In the genomic region with DNA sequence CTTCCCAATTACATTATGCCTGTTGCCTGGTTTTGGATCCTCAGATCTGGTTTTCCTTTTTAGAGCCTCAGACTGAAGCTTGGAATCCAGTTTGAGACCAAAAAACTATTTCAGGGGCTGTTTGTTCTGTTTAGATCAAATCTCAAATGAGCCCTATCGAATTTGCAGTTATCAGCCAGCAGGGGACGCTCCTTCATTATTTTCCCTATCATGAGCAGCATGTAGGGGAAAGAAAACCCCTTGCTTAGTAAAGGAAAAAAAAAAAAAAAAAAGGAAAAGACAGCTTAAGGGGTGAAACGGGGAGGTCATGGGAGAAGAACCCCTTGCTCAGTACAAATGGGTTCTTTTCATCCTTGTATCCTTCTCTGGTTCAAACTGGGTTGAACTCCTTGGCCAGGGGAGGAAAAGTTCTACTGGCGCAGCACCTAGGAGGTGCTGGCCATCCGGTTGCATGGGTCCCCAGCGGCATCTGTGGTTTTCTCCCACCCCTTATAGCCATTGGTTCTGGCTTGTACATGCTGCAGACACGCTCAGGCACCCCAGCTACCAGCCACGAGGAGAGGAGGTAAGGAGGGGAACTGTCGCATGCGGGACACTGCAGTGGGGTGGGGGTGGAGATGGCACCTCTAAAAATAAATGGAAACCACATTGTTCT, we compare ENCODE assay signal across 10 cellular contexts.
DNase-seq lines count a peak whose midpoint lies in the region; ATAC-seq and TF ChIP-seq lines count a peak whose summit lies in the region.
"Had no signal": no experiment of that assay in that cellular context is flagged by ENCODE, and none has a peak within 500 bp of the region (broad histone marks: within the 10 kb centered on the region; RNA-seq: fewer than 3 reads in every experiment).

No MANE protein-coding gene starts in this region.

- H3K27me3 ChIP-seq in DND-41 (ENCODE audit: insufficient read depth, low read length, poor library complexity): no peaks in the 10 kb centered on the region
- no peaks in the 10 kb centered on the region for H3K27me3 ChIP-seq in SU-DHL-6 (ENCODE audit: low read length)
- H3K27me3 ChIP-seq in body of pancreas: no peaks in the 10 kb centered on the region

- H3K36me3 ChIP-seq in DND-41 (ENCODE audit: insufficient read depth, low read length) (no peaks in the 10 kb centered on the region), SU-DHL-6 (ENCODE audit: low read length) (no peaks in the 10 kb centered on the region), body of pancreas (replicated peaks in 1 of 2; ENCODE audit: insufficient read depth in 1 of 2, low read depth in 2 of 2) (no peaks in the 10 kb centered on the region)

- TF ChIP-seq CTCF in DND-41 (IDR thresholded peaks at IDR 0.05; ENCODE audit: borderline replicate concordance, extremely low read depth, low read length, poor library complexity, severe bottlenecking) (peak; percentile 36), SU-DHL-6 (IDR thresholded peaks at IDR 0.05; ENCODE audit: insufficient read depth, low read length, poor library complexity, severe bottlenecking) (peak; percentile 55), body of pancreas (IDR thresholded peaks at IDR 0.05) (no peak)

- H3K9me3 ChIP-seq in DND-41 (ENCODE audit: insufficient read depth, low read length, severe bottlenecking) (no peaks in the 10 kb centered on the region), SU-DHL-6 (ENCODE audit: insufficient read depth, low read length) (no peaks in the 10 kb centered on the region), body of pancreas (no peaks in the 10 kb centered on the region)

- H3K4me2 ChIP-seq in DND-41 (ENCODE audit: insufficient read depth, low read length): no peak overlapping the region
- no peak overlapping the region for H3K4me2 ChIP-seq in SU-DHL-6 (ENCODE audit: low read depth, low read length, poor library complexity, severe bottlenecking)

- no peaks in the 10 kb centered on the region for H3F3A ChIP-seq in SU-DHL-6 (ENCODE audit: insufficient read depth)

- no peak for DNase-seq in DND-41
- DNase-seq in iris pigment epithelial cell (ENCODE audit: low read depth): peak; percentile 33
- no peak for DNase-seq in substantia nigra (lab: John Stamatoyannopoulos, UW)
- DNase-seq in germinal center (ENCODE audit: low spot score): no peak
- no peak for DNase-seq in stimulated activated CD4-positive, alpha-beta T cell treated with anti-CD3 and anti-CD28 coated beads, Interleukin-12 subunit alpha, Interleukin-12 subunit beta, amount 100 ng/mL, for 4 hours
- no peak for DNase-seq in body of pancreas
- DNase-seq: activated CD8-positive, alpha-beta T cell treated with anti-CD3 and anti-CD28 coated beads, Interleukin-2, amount 10 ng/mL, durations not matched to agents 7 days and 5 days; NCI-H524 treated with DMSO at 0.1 percent for 48 hours had no signal

- no peaks in the 10 kb centered on the region for H3K9me2 ChIP-seq in SU-DHL-6 (replicated peaks; ENCODE audit: insufficient read depth, low read length)

- H3K27ac ChIP-seq in DND-41 (ENCODE audit: low read length) (no peak overlapping the region), SU-DHL-6 (ENCODE audit: low read depth, low read length) (no peak overlapping the region), substantia nigra (ENCODE audit: low read depth, low read length, poor library complexity, severe bottlenecking) (no peak overlapping the region), body of pancreas (no peak overlapping the region)

- H3K4me3 ChIP-seq in DND-41 (ENCODE audit: low read depth in 1 of 2, low read length in 2 of 2): no peak overlapping the region
- no peak overlapping the region for H3K4me3 ChIP-seq in SU-DHL-6 (ENCODE audit: insufficient read depth, low read length, poor library complexity, severe bottlenecking)
- H3K4me3 ChIP-seq in body of pancreas: no peak overlapping the region

- intact Hi-C loops in body of pancreas (cut with DNase I): no loop called here

- H2AFZ ChIP-seq in DND-41 (ENCODE audit: low read depth, low read length): no peak overlapping the region
- H2AFZ ChIP-seq in SU-DHL-6 (ENCODE audit: low read depth, low read length, severe bottlenecking): no peak overlapping the region

- H3K9ac ChIP-seq in DND-41 (ENCODE audit: low read depth, low read length) (no peak overlapping the region), SU-DHL-6 (ENCODE audit: low read length) (no peak overlapping the region)

- H3K4me1 ChIP-seq in DND-41 (ENCODE audit: insufficient read depth, low read length) (no peaks in the 10 kb centered on the region), body of pancreas (no peaks in the 10 kb centered on the region)

- no peaks in the 10 kb centered on the region for H3K79me2 ChIP-seq in DND-41 (ENCODE audit: insufficient read depth, low read length)
- no peaks in the 10 kb centered on the region for H3K79me2 ChIP-seq in SU-DHL-6 (ENCODE audit: insufficient read depth, low read length)

- WGBS in body of pancreas, 2 donors: 56 to 64% methylated on average over 10 of the region's 10 CpGs

- TF ChIP-seq POLR2A in body of pancreas (IDR thresholded peaks at IDR 0.05): no peak

- no peaks in the 10 kb centered on the region for H4K20me1 ChIP-seq in DND-41 (ENCODE audit: insufficient read depth, low read length)
- H4K20me1 ChIP-seq in SU-DHL-6 (ENCODE audit: low read depth, low read length): no peaks in the 10 kb centered on the region

- ATAC-seq in DND-41 (ENCODE audit: insufficient read depth, low read depth) (no peak), HG03378 (IDR thresholded peaks at IDR 0.05; ENCODE audit: unreplicated experiment) (peak; percentile 48), body of pancreas (no peak)
- ATAC-seq: activated CD8-positive, alpha-beta T cell treated with anti-CD3 and anti-CD28 coated beads, Interleukin-2, amount 10 ng/mL, durations not matched to agents 7 days and 5 days had no signal

Comparison
In these comparisons a context has a peak if more than half of its experiments do, and no peak if none do; other contexts are left out.
1. CTCF ChIP-seq: peak in DND-41 (single experiment) and SU-DHL-6 (single experiment); none in body of pancreas (0 of 7).